ENCODE assay signal across 1 cellular context in the genomic region with DNA sequence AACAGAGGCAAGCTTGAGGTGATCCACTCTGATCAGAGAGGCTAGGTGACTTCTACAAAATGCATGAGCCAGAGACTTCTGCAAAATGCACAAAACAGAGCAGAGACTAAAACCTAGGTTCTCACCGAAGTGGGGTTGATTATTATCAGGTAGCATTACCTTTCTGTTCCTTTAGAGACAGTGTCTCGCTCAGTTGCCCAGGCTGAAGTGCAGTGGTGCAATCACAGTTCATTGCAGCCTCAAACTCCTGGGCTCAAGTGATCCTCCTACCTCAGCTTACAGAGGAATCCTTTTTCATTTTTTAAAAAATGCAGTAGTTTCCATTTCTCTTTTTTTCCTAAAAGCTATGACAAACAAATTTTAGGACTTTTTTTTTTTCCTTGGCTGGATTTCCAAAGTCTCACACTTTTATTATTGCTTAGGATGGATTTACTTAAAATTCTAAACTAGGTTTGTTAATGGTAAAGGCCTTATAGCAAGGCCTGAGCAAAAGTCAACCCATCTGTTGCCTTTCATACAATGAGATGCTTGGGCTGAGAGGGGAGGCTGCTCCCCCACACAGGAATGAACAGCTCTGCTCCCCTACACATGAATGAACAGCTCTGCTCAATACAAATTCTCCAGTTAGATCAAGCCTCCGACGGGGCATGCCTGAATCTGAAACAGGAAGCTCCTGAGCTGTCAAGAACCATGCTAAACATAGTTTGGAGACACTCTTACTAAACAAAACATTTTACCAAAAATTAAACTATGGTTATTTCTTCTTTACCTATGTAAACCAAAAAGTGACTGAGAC.
TF ChIP-seq lines count a peak whose summit lies in the region.

No MANE protein-coding gene starts in this region.

TF ChIP-seq in WTC11, 78 proteins besides CTCF, POLR2A, EP300 and RAD21 (continued from another document):
- TF ChIP-seq, protein P1, sequence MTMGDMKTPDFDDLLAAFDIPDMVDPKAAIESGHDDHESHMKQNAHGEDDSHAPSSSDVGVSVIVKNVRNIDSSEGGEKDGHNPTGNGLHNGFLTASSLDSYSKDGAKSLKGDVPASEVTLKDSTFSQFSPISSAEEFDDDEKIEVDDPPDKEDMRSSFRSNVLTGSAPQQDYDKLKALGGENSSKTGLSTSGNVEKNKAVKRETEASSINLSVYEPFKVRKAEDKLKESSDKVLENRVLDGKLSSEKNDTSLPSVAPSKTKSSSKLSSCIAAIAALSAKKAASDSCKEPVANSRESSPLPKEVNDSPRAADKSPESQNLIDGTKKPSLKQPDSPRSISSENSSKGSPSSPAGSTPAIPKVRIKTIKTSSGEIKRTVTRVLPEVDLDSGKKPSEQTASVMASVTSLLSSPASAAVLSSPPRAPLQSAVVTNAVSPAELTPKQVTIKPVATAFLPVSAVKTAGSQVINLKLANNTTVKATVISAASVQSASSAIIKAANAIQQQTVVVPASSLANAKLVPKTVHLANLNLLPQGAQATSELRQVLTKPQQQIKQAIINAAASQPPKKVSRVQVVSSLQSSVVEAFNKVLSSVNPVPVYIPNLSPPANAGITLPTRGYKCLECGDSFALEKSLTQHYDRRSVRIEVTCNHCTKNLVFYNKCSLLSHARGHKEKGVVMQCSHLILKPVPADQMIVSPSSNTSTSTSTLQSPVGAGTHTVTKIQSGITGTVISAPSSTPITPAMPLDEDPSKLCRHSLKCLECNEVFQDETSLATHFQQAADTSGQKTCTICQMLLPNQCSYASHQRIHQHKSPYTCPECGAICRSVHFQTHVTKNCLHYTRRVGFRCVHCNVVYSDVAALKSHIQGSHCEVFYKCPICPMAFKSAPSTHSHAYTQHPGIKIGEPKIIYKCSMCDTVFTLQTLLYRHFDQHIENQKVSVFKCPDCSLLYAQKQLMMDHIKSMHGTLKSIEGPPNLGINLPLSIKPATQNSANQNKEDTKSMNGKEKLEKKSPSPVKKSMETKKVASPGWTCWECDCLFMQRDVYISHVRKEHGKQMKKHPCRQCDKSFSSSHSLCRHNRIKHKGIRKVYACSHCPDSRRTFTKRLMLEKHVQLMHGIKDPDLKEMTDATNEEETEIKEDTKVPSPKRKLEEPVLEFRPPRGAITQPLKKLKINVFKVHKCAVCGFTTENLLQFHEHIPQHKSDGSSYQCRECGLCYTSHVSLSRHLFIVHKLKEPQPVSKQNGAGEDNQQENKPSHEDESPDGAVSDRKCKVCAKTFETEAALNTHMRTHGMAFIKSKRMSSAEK (CRISPR knock-in tag; IDR thresholded peaks at IDR 0.05; ENCODE audit: borderline replicate concordance), result no peak
